Comparison of ENCODE assay signal across 8 cellular contexts in the genomic region with DNA sequence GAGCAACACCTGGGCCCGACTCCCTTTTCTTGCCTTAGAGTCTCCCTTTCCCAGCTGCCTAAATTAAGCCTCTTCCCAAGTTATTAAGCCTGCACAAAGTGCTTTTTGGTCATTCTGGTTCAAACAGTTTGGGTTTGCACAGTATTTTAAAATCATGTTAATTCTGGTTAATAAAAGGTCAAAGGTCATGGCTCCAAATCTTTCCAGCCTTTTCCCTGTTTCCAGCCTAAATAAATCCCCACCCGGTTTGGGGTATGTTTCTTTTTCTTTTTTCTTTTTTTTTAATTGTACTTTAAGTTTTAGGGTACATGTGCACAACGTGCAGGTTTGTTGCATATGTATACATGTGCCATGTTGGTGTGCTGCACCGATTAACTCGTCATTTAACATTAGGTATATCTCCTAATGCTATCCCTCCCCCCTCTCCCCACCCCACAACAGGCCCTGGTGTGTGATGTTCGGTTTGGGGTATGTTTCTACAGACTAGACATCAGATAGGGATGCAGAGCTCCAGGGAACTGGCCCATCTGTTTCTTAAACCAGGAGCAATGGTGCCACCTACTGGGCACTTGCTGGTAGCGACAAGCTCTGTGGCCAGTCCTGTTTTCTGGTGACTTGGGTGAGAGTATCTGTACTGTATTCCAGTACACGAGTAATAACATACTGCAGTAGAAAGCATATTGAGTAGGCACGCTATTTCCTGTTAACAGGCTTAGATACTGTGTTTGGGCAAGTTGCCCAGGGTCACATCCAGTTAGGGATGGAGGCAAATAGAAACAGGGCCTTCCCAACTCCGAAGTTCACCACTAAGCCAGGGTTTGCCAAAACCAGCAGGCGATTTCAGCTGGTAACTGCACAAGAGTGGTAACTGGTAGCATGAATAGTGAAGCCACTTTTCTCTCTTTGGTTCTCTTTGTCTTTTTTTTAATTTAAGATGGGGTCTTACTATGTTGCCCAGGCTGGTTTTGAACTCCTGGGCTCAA.
DNase-seq lines count a peak whose midpoint lies in the region; ATAC-seq and TF ChIP-seq lines count a peak whose summit lies in the region.

No MANE protein-coding gene starts in this region.

- no peak overlapping the region for H3K4me3 Mint-ChIP-seq in activated CD4-positive, alpha-beta T cell treated with anti-CD3 and anti-CD28 coated beads, Interleukin-2, amount 10 ng/mL, durations not matched to agents 7 days and 5 days

- H3K9ac ChIP-seq in liver (ENCODE audit: low read depth in 1 of 2, low read length in 2 of 2), result no peak overlapping the region

- peak; percentile 91 to 93 for TF ChIP-seq RAD21 in liver (IDR thresholded peaks at IDR 0.05)

- POLR2A ChIA-PET in GM10248 (lab: Yijun Ruan, JAX), result interaction anchor here (1.7 kb wide), 1 partner anchor 80 kb away, joined by 4 read pairs; the partner anchor contains the start of gene SUFU
- POLR2A ChIA-PET in activated CD4-positive, alpha-beta T cell treated with anti-CD3 and anti-CD28 coated beads, Interleukin-2, amount 10 ng/mL, durations not matched to agents 7 days and 5 days (lab: Charles Lee), result no interaction called here

- DNase-seq in GM10248 (ENCODE audit: extremely low spot score), result peak; percentile 89
- DNase-seq in NCI-H526 treated with DMSO at 0.1 percent for 48 hours (lab: John Stamatoyannopoulos, UW), result peak; percentile 21
- peak; percentile 89 for DNase-seq in activated CD4-positive, alpha-beta T cell treated with anti-CD3 and anti-CD28 coated beads, Interleukin-2, amount 10 ng/mL, durations not matched to agents 7 days and 5 days
- DNase-seq in coronary artery (ENCODE audit: low spot score), result no peak
- DNase-seq in stimulated activated CD4-positive, alpha-beta T cell treated with anti-CD3 and anti-CD28 coated beads, TNF-alpha, amount 100 ng/mL, for 1 hour (ENCODE audit: low read depth in 3 of 3, low spot score in 1 of 3), result peak; percentile 57 to 69 (median 64)

- H3K4me1 Mint-ChIP-seq in activated CD4-positive, alpha-beta T cell treated with anti-CD3 and anti-CD28 coated beads, Interleukin-2, amount 10 ng/mL, durations not matched to agents 7 days and 5 days, result peaks cover 14% of the 10 kb centered on the region

- H3K9me3 ChIP-seq in liver (ENCODE audit: control insufficient read depth in 4 of 4, low read length in 3 of 4), result no peaks in the 10 kb centered on the region

- ATAC-seq in HG03175 (IDR thresholded peaks at IDR 0.05; ENCODE audit: unreplicated experiment) (peak; percentile 63), GM19324 (IDR thresholded peaks at IDR 0.05; ENCODE audit: low FRiP score, unreplicated experiment) (no peak)

- no peaks in the 10 kb centered on the region for H3K27me3 Mint-ChIP-seq in activated CD4-positive, alpha-beta T cell treated with anti-CD3 and anti-CD28 coated beads, Interleukin-2, amount 10 ng/mL, durations not matched to agents 7 days and 5 days

- no peaks in the 10 kb centered on the region for H3K27me3 ChIP-seq in liver (ENCODE audit: control insufficient read depth in 4 of 4, insufficient read depth in 4 of 4, low read length in 3 of 4)

- WGBS in liver, result 30% methylated on average over 11 of the region's 11 CpGs

- H3K4me3 ChIP-seq in coronary artery (no peak overlapping the region), liver (ENCODE audit: low read depth in 1 of 3, low read length in 3 of 3) (no peak overlapping the region)

- H3K9me3 Mint-ChIP-seq in activated CD4-positive, alpha-beta T cell treated with anti-CD3 and anti-CD28 coated beads, Interleukin-2, amount 10 ng/mL, durations not matched to agents 7 days and 5 days, result no peaks in the 10 kb centered on the region

- H3K36me3 ChIP-seq in liver (ENCODE audit: control insufficient read depth in 4 of 4, insufficient read depth in 3 of 4, low read depth in 1 of 4, low read length in 3 of 4), result no peaks in the 10 kb centered on the region

- H3K27ac Mint-ChIP-seq in activated CD4-positive, alpha-beta T cell treated with anti-CD3 and anti-CD28 coated beads, Interleukin-2, amount 10 ng/mL, durations not matched to agents 7 days and 5 days, result no peak overlapping the region

- CTCF ChIA-PET in GM10248 (lab: Yijun Ruan, JAX), result interaction anchor here (0.7 to 6.8 kb wide), 57 partner anchors 7 to 357 kb away, joined by 3 to 174 read pairs (median 4); partner anchors contain the start of genes ACTR1A, C10orf95, ELOVL3 and FBXL15
- CTCF ChIA-PET in activated CD4-positive, alpha-beta T cell treated with anti-CD3 and anti-CD28 coated beads, Interleukin-2, amount 10 ng/mL, durations not matched to agents 7 days and 5 days (lab: Charles Lee), result interaction anchor here (0.6 to 3.7 kb wide), 32 partner anchors 12 to 1050 kb away, joined by 3 to 36 read pairs (median 4); partner anchors contain the start of genes ACTR1A, C10orf95, CUEDC2 and ELOVL3

- no peak overlapping the region for H3K27ac ChIP-seq in coronary artery
- H3K27ac ChIP-seq in liver (ENCODE audit: low read depth in 1 of 2, low read length in 2 of 2), result peak overlapping the region in 1 of 2 donors; percentile 5

- peak; percentile 85 for TF ChIP-seq CTCF in GM10248 (IDR thresholded peaks at IDR 0.05; ENCODE audit: control extremely low read depth, extremely low read depth, low read depth, missing control alignments)
- peak; percentile 72 for TF ChIP-seq CTCF in coronary artery (IDR thresholded peaks at IDR 0.05)
- peak; percentile 92 for TF ChIP-seq CTCF in liver (IDR thresholded peaks at IDR 0.05; ENCODE audit: low read depth, low read length, missing input control)

- peaks cover 0 to 14% (median 9%) of the 10 kb centered on the region in 4 donors for H3K4me1 ChIP-seq in liver (ENCODE audit: control insufficient read depth in 4 of 4, insufficient read depth in 4 of 4, low read length in 3 of 4)

- no peaks in the 10 kb centered on the region for H3K36me3 Mint-ChIP-seq in activated CD4-positive, alpha-beta T cell treated with anti-CD3 and anti-CD28 coated beads, Interleukin-2, amount 10 ng/mL, durations not matched to agents 7 days and 5 days (ENCODE audit: low read depth)

TF ChIP-seq in liver, 16 proteins besides CTCF, POLR2A, EP300 and RAD21:
- TF ChIP-seq HNF4A (conservative IDR thresholded peaks at IDR 0.05), result peak in 1 of 2 donors; percentile 36
- peak; percentile 25 for TF ChIP-seq NR2F2 (IDR thresholded peaks at IDR 0.05)
- TF ChIP-seq FOXA2 (IDR thresholded peaks at IDR 0.05), result no peak
TF ChIP-seq in liver: peak in this region for 2.
